ENCODE assay signal across 18 cellular contexts in the genomic region with DNA sequence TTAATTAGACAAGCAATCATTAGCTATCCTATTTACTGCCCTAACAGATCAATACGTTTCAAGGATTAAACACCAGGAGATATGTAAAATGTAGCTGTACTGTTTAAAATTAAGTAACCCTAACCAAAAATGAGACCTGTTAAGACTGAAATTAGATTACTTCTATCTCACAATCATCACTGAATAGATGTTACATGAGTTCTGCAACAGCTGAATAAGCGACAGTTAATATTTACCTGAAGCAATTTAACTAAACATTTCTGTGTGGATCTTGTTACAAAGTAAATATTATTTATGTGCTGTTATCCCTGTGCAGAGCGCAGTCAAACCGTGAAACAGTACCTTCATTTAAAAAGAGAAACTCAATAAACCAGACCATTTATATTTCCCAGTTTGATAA.
DNase-seq lines count a peak whose midpoint lies in the region; FAIRE-seq and TF ChIP-seq lines count a peak whose summit lies in the region.
"Had no signal": no experiment of that assay in that cellular context is flagged by ENCODE, and none has a peak within 500 bp of the region (broad histone marks: within the 10 kb centered on the region; RNA-seq: fewer than 3 reads in every experiment).

No MANE protein-coding gene starts in this region.

- peak; percentile 86 for DNase-seq in DMS153 treated with DMSO at 0.1 percent for 48 hours (lab: John Stamatoyannopoulos, UW; ENCODE audit: unreplicated experiment)
- DNase-seq in NCI-H146 treated with DMSO at 0.1 percent for 48 hours (lab: John Stamatoyannopoulos, UW; ENCODE audit: unreplicated experiment) = peak; percentile 95
- peak; percentile 92 to 93 for DNase-seq in NCI-H526 (lab: John Stamatoyannopoulos, UW)
- no peak for DNase-seq in GM20000 (ENCODE audit: low spot score)
- DNase-seq in HPDE6-E6E7 (ENCODE audit: extremely low spot score) = no peak
- no peak for DNase-seq in Calu3
- no peak for DNase-seq in activated T-cell treated with anti-CD3 and anti-CD28 coated beads, Interleukin-2, amount 50 U/mL, for 48 hours
- DNase-seq: activated CD8-positive, alpha-beta T cell treated with anti-CD3 and anti-CD28 coated beads, Interleukin-2, amount 10 ng/mL, durations not matched to agents 7 days and 5 days; Caco-2; esophagus squamous epithelium; H7; heart right ventricle; kidney had no signal

- no TSS peak for BruUV-seq in Calu3 (replicated peaks; lab: Mats Ljungman, UMichigan)

- H3K4me3 Mint-ChIP-seq in Calu3 (ENCODE audit: low read depth, unreplicated experiment) = no peak overlapping the region
- H3K4me3 Mint-ChIP-seq: activated CD8-positive, alpha-beta T cell treated with anti-CD3 and anti-CD28 coated beads, Interleukin-2, amount 10 ng/mL, durations not matched to agents 7 days and 5 days; mesothelial cell of epicardium; neural progenitor cell had no signal

- no peaks in the 10 kb centered on the region for H3K27me3 Mint-ChIP-seq in Calu3 (ENCODE audit: unreplicated experiment)

- CTCF ChIA-PET in Calu3 (lab: Charles Lee) = no interaction called here

- no peak overlapping the region for H3K27ac Mint-ChIP-seq in Calu3 (ENCODE audit: unreplicated experiment)
- H3K27ac Mint-ChIP-seq: activated CD8-positive, alpha-beta T cell treated with anti-CD3 and anti-CD28 coated beads, Interleukin-2, amount 10 ng/mL, durations not matched to agents 7 days and 5 days; mesothelial cell of epicardium; neural progenitor cell had no signal

- H3K4me1 Mint-ChIP-seq in Calu3 (ENCODE audit: low read depth, unreplicated experiment) = peaks cover 8% of the 10 kb centered on the region
- H3K4me1 Mint-ChIP-seq: mesothelial cell of epicardium, neural progenitor cell had no signal

- intact Hi-C loops in Calu3 (cut with micrococcal nuclease; ENCODE audit: unreplicated experiment) = no loop called here

- FAIRE-seq in islet of Langerhans (lab: Jason Lieb, UNC) = peak; percentile 99
- FAIRE-seq: kidney, RCC 7860, urothelium cell line had no signal

- no peaks in the 10 kb centered on the region for H3K36me3 Mint-ChIP-seq in Calu3 (ENCODE audit: insufficient read depth, unreplicated experiment)
- H3K36me3 Mint-ChIP-seq: mesothelial cell of epicardium, neural progenitor cell had no signal

- H3K9me3 Mint-ChIP-seq in Calu3 (ENCODE audit: low read depth, unreplicated experiment) = no peaks in the 10 kb centered on the region
- H3K9me3 Mint-ChIP-seq: neural progenitor cell had no signal

- TF ChIP-seq CTCF in GM20000 (IDR thresholded peaks at IDR 0.05; ENCODE audit: extremely low read depth, missing control alignments) (no peak), Calu3 (IDR thresholded peaks at IDR 0.05; ENCODE audit: unreplicated experiment) (no peak)

Comparison
In these comparisons a context has a peak if more than half of its experiments do, and no peak if none do; other contexts are left out.
1. DNase-seq: peak in DMS153 treated with DMSO at 0.1 percent for 48 hours (single experiment), NCI-H146 treated with DMSO at 0.1 percent for 48 hours (single experiment) and NCI-H526 (2 of 2); none in GM20000 (single experiment), HPDE6-E6E7 (single experiment), Calu3 (single experiment) and activated T-cell treated with anti-CD3 and anti-CD28 coated beads, Interleukin-2, amount 50 U/mL, for 48 hours (0 of 2).